Comparison of ENCODE assay signal across 30 cellular contexts in the genomic region with DNA sequence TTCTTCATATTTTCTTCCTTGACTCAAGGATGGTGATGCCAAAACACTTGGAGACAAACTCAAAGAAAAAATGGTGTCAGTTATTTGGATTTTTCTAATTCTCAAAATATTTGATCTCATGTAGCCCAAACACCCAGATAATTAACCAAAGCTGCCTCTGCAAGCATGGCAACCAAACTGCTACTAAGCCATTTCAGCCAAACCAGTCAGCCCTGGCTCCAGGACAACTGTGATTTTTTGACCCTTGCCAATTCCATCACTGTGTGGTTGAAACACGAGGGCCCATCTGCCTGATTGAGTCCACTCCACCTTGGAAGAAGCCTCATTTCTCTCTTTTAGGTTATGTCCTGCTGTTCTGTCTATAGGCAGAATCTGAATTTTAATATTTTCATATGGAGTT.
"Had no signal": no experiment of that assay in that cellular context is flagged by ENCODE, and none has a peak within 500 bp of the region (broad histone marks: within the 10 kb centered on the region; RNA-seq: fewer than 3 reads in every experiment).

No MANE protein-coding gene starts in this region.

- DNase-seq: activated effector memory CD4-positive, alpha-beta T cell treated with anti-CD3 and anti-CD28 coated beads, Interleukin-2, amount 50 U/mL, for 16 hours; activated effector memory CD4-positive, alpha-beta T cell treated with Interleukin-2 at 50 U/mL for 16 hours; activated gamma-delta T cell; activated gamma-delta T cell treated with Interleukin-2 at 50 U/mL for 16 hours; activated naive CD4-positive, alpha-beta T cell; activated naive CD4-positive, alpha-beta T cell treated with anti-CD3 and anti-CD28 coated beads for 36 hours; activated naive CD4-positive, alpha-beta T cell treated with anti-CD3 and anti-CD28 coated beads, Interleukin-2, amount 10 ng/mL, durations not matched to agents 7 days and 5 days; activated naive CD4-positive, alpha-beta T cell treated with anti-CD3 and anti-CD28 coated beads, Interleukin-2, amount 50 U/mL, for 16 hours; activated naive CD4-positive, alpha-beta T cell treated with Interleukin-2 at 50 U/mL for 16 hours; activated naive CD8-positive, alpha-beta T cell treated with anti-CD3 and anti-CD28 coated beads for 36 hours; activated naive CD8-positive, alpha-beta T cell treated with anti-CD3 and anti-CD28 coated beads, Interleukin-2, amount 10 ng/mL, durations not matched to agents 7 days and 5 days; activated naive CD8-positive, alpha-beta T cell treated with anti-CD3 and anti-CD28 coated beads, Interleukin-2, amount 50 U/mL, for 24 hours; activated T-cell treated with anti-CD3 and anti-CD28 coated beads, Interleukin-2, amount 50 U/mL, for 4 hours; activated T-cell treated with anti-CD3 and anti-CD28 coated beads, Interleukin-2, amount 50 U/mL, for 48 hours; activated T-cell treated with anti-CD3 and anti-CD28 coated beads, Interleukin-2, amount 50 U/mL, for 72 hours; adrenal gland; amniotic stem cell; amygdala; anterior cingulate cortex; aorta; body of pancreas; brain microvascular endothelial cell; caudate nucleus; central memory CD4-positive, alpha-beta T cell; cerebellar nuclear complex had no signal

- H3K4me1 ChIP-seq: adrenal gland, ascending aorta, body of pancreas, breast epithelium had no signal

- H3K27ac ChIP-seq: adrenal gland, ascending aorta, body of pancreas, brain microvascular endothelial cell, breast epithelium, cardiac muscle cell had no signal

- H3K4me3 ChIP-seq: adrenal gland, ascending aorta, body of pancreas, breast epithelium, cardiac muscle cell had no signal

- H3K9me3 ChIP-seq: body of pancreas had no signal

- ATAC-seq: activated naive CD4-positive, alpha-beta T cell treated with anti-CD3 and anti-CD28 coated beads, Interleukin-2, amount 50 U/mL, for 72 hours; activated naive CD8-positive, alpha-beta T cell treated with anti-CD3 and anti-CD28 coated beads, Interleukin-2, amount 50 U/mL, for 24 hours; activated T-cell treated with anti-CD3 and anti-CD28 coated beads, Interleukin-2, amount 50 U/mL, for 4 hours; activated T-cell treated with anti-CD3 and anti-CD28 coated beads, Interleukin-2, amount 50 U/mL, for 72 hours; activated T-helper 17 cell treated with anti-CD3 and anti-CD28 coated beads, Interleukin-2, amount 50 U/mL, for 72 hours; body of pancreas had no signal

- H3K36me3 ChIP-seq: adrenal gland, ascending aorta, brain microvascular endothelial cell, breast epithelium, cardiac muscle cell had no signal

- H3K27me3 ChIP-seq: adrenal gland, ascending aorta, body of pancreas, brain microvascular endothelial cell, breast epithelium, cardiac muscle cell had no signal
